In the genomic region with DNA sequence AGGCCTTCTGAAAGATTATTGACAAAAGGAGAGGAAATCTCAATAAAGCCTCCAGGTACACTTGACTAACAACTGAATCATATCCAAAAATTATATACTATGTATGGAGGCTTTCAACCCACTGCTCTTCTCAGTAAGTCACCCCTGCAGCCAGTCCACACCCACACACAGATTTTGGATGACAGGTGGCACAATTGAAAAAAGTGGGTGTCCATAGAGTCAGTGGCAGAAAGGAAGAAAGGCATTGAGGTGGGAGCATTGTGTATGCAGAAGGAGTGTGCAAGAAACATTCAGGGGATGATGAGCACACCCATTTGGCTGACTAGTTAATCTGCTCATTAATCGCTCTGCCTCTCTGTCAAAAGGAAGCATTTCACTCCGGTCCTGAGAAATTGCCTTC, we compare ENCODE assay signal across 11 cellular contexts.
"Had no signal": no experiment of that assay in that cellular context is flagged by ENCODE, and none has a peak within 500 bp of the region (broad histone marks: within the 10 kb centered on the region; RNA-seq: fewer than 3 reads in every experiment).

No MANE protein-coding gene starts in this region.

- H3K4me3 Mint-ChIP-seq: GM23338, H9, HFFc6 had no signal

- H3K36me3 ChIP-seq: HAP-1 had no signal

- H3K9me3 Mint-ChIP-seq: GM23338, H9 had no signal

- DNase-seq: GM23248, GOT3, H7, H9, HCEC 1CT, HFFc6 had no signal

- H3K4me1 Mint-ChIP-seq: GM23338, H9 had no signal

- H3K4me1 ChIP-seq: HAP-1 had no signal

- ATAC-seq: GM23338, HCT116 had no signal

- H3K9me3 ChIP-seq: HAP-1 had no signal

- H3K27ac ChIP-seq: GM23248 had no signal

- H3K4me3 ChIP-seq: GM23248, GM23338, HAP-1 had no signal

- H3K27ac Mint-ChIP-seq: GM23338, H9, HFFc6 had no signal

- FAIRE-seq: H1, H54 had no signal
